Comparison of ENCODE assay signal across 15 cellular contexts in genomic region chr1:189628857-189629256, GRCh38.
"Had no signal": no experiment of that assay in that cellular context is flagged by ENCODE, and none has a peak within 500 bp of the region (broad histone marks: within the 10 kb centered on the region; RNA-seq: fewer than 3 reads in every experiment).

No MANE protein-coding gene starts in this region.

- DNase-seq: activated CD4-positive, alpha-beta T cell treated with anti-CD3 and anti-CD28 coated beads for 36 hours; activated CD4-positive, alpha-beta T cell treated with anti-CD3 and anti-CD28 coated beads, Interleukin-2, amount 50 U/mL, for 48 hours; activated naive CD4-positive, alpha-beta T cell; activated naive CD8-positive, alpha-beta T cell treated with anti-CD3 and anti-CD28 coated beads for 36 hours; activated T-cell treated with anti-CD3 and anti-CD28 coated beads for 4 hours; amniotic stem cell; effector memory CD8-positive, alpha-beta T cell; foreskin keratinocyte; hippocampal formation; kidney glomerular epithelial cell; natural killer cell; occipital lobe; posterior cingulate gyrus; retina; stimulated activated naive B cell treated with anti-CD40 and anti-IgM and Interleukin-4, amounts not matched to agents 10 μg/mL and 1 μg/mL and 100 μg/mL, for 72 hours had no signal

- H3K27me3 ChIP-seq: foreskin keratinocyte had no signal

- ATAC-seq: activated CD4-positive, alpha-beta T cell treated with anti-CD3 and anti-CD28 coated beads for 36 hours; effector memory CD8-positive, alpha-beta T cell; foreskin keratinocyte; natural killer cell; stimulated activated naive B cell treated with anti-CD40 and anti-IgM and Interleukin-4, amounts not matched to agents 10 μg/mL and 1 μg/mL and 100 μg/mL, for 72 hours had no signal

- H3K4me1 Mint-ChIP-seq: activated CD4-positive, alpha-beta T cell treated with anti-CD3 and anti-CD28 coated beads for 36 hours; activated naive CD8-positive, alpha-beta T cell treated with anti-CD3 and anti-CD28 coated beads for 36 hours; natural killer cell; stimulated activated naive B cell treated with anti-CD40 and anti-IgM and Interleukin-4, amounts not matched to agents 10 μg/mL and 1 μg/mL and 100 μg/mL, for 72 hours had no signal

- H3K4me1 ChIP-seq: foreskin keratinocyte had no signal

- H3K4me3 Mint-ChIP-seq: activated CD4-positive, alpha-beta T cell treated with anti-CD3 and anti-CD28 coated beads for 36 hours; activated naive CD8-positive, alpha-beta T cell treated with anti-CD3 and anti-CD28 coated beads for 36 hours; effector memory CD8-positive, alpha-beta T cell; natural killer cell; stimulated activated naive B cell treated with anti-CD40 and anti-IgM and Interleukin-4, amounts not matched to agents 10 μg/mL and 1 μg/mL and 100 μg/mL, for 72 hours had no signal

- H3K36me3 Mint-ChIP-seq: activated naive CD8-positive, alpha-beta T cell treated with anti-CD3 and anti-CD28 coated beads for 36 hours; stimulated activated naive B cell treated with anti-CD40 and anti-IgM and Interleukin-4, amounts not matched to agents 10 μg/mL and 1 μg/mL and 100 μg/mL, for 72 hours had no signal

- H3K27ac Mint-ChIP-seq: activated CD4-positive, alpha-beta T cell treated with anti-CD3 and anti-CD28 coated beads for 36 hours; activated naive CD8-positive, alpha-beta T cell treated with anti-CD3 and anti-CD28 coated beads for 36 hours; effector memory CD8-positive, alpha-beta T cell; natural killer cell; stimulated activated naive B cell treated with anti-CD40 and anti-IgM and Interleukin-4, amounts not matched to agents 10 μg/mL and 1 μg/mL and 100 μg/mL, for 72 hours had no signal

- H3K27me3 Mint-ChIP-seq: activated CD4-positive, alpha-beta T cell treated with anti-CD3 and anti-CD28 coated beads for 36 hours; activated naive CD8-positive, alpha-beta T cell treated with anti-CD3 and anti-CD28 coated beads for 36 hours; effector memory CD8-positive, alpha-beta T cell; stimulated activated naive B cell treated with anti-CD40 and anti-IgM and Interleukin-4, amounts not matched to agents 10 μg/mL and 1 μg/mL and 100 μg/mL, for 72 hours had no signal

- H3K27ac ChIP-seq: foreskin keratinocyte had no signal
